Comparison of ENCODE assay signal across 8 cellular contexts in genomic region chr12:70366581-70367267, GRCh38. TPM values are rescaled to one million over a fixed set of nuclear protein-coding genes. Genes with fewer than 3 reads are reported as not detected.
DNase-seq lines count a peak whose midpoint lies in the region; ATAC-seq lines count a peak whose summit lies in the region.

No MANE protein-coding gene starts in this region.

- DNase-seq in 8988T (peak; percentile 41), NCI-H510A (lab: John Stamatoyannopoulos, UW) (peak; percentile 57), midbrain (lab: John Stamatoyannopoulos, UW) (peak; percentile 30)
- DNase-seq in activated CD8-positive, alpha-beta T cell treated with anti-CD3 and anti-CD28 coated beads, Interleukin-2, amount 10 ng/mL, durations not matched to agents 7 days and 5 days: peak; percentile 73
- peak; percentile 59 for DNase-seq in effector CD4-positive, alpha-beta T cell
- peak; percentile 19 to 29 for DNase-seq in stimulated activated CD8-positive, alpha-beta memory T cell treated with anti-CD3 and anti-CD28 coated beads, Interleukin-7, amount 100 ng/mL, for 1 hour (ENCODE audit: low read depth in 2 of 2)

- H3K4me1 Mint-ChIP-seq in activated CD8-positive, alpha-beta T cell treated with anti-CD3 and anti-CD28 coated beads, Interleukin-2, amount 10 ng/mL, durations not matched to agents 7 days and 5 days (ENCODE audit: low read depth): peaks cover 20% of the 10 kb centered on the region

- H3K9me3 Mint-ChIP-seq in activated CD8-positive, alpha-beta T cell treated with anti-CD3 and anti-CD28 coated beads, Interleukin-2, amount 10 ng/mL, durations not matched to agents 7 days and 5 days (ENCODE audit: insufficient read depth): no peaks in the 10 kb centered on the region

- H3K36me3 Mint-ChIP-seq in activated CD8-positive, alpha-beta T cell treated with anti-CD3 and anti-CD28 coated beads, Interleukin-2, amount 10 ng/mL, durations not matched to agents 7 days and 5 days (ENCODE audit: low read depth): no peaks in the 10 kb centered on the region

- peak overlapping the region; percentile 74 for H3K27ac Mint-ChIP-seq in activated CD8-positive, alpha-beta T cell treated with anti-CD3 and anti-CD28 coated beads, Interleukin-2, amount 10 ng/mL, durations not matched to agents 7 days and 5 days

- ATAC-seq in GM18517 (IDR thresholded peaks at IDR 0.05; ENCODE audit: unreplicated experiment) (peak; percentile 39), HG03045 (IDR thresholded peaks at IDR 0.05; ENCODE audit: unreplicated experiment) (peak; percentile 34)
- peak; percentile 70 for ATAC-seq in activated CD8-positive, alpha-beta T cell treated with anti-CD3 and anti-CD28 coated beads, Interleukin-2, amount 10 ng/mL, durations not matched to agents 7 days and 5 days

- POLR2A ChIA-PET in activated CD8-positive, alpha-beta T cell treated with anti-CD3 and anti-CD28 coated beads, Interleukin-2, amount 10 ng/mL, durations not matched to agents 7 days and 5 days (lab: Charles Lee): interaction anchor here (0.5 to 1.0 kb wide), 2 partner anchors 10 to 156 kb away, joined by 3 to 4 read pairs; no protein-coding TSS in a partner anchor

- H3K27me3 Mint-ChIP-seq in activated CD8-positive, alpha-beta T cell treated with anti-CD3 and anti-CD28 coated beads, Interleukin-2, amount 10 ng/mL, durations not matched to agents 7 days and 5 days (ENCODE audit: low read depth): peaks cover 25% of the 10 kb centered on the region

- CTCF ChIA-PET in activated CD8-positive, alpha-beta T cell treated with anti-CD3 and anti-CD28 coated beads, Interleukin-2, amount 10 ng/mL, durations not matched to agents 7 days and 5 days (lab: Charles Lee): interaction anchor here (0.6 to 1.5 kb wide), 3 partner anchors 9 to 18 kb away, joined by 3 to 4 read pairs (median 3); no protein-coding TSS in a partner anchor

- peak overlapping the region; percentile 87 for H3K4me3 Mint-ChIP-seq in activated CD8-positive, alpha-beta T cell treated with anti-CD3 and anti-CD28 coated beads, Interleukin-2, amount 10 ng/mL, durations not matched to agents 7 days and 5 days

RNA-seq across cellular contexts. Expression of gene KCNMB4, which starts 0.6 kb away (rescaled TPM):
- under 1 TPM; 0.34 to 0.60 TPM for total RNA-seq in activated CD8-positive, alpha-beta T cell treated with anti-CD3 and anti-CD28 coated beads, Interleukin-2, amount 10 ng/mL, durations not matched to agents 7 days and 5 days

Comparison
In these comparisons a context has a peak if more than half of its experiments do, and no peak if none do; other contexts are left out.
1. Peak in every context shown above with its lines: DNase-seq and ATAC-seq.